ENCODE assay signal across 9 cellular contexts in genomic region chr17:76670708-76671122, GRCh38. TPM values are rescaled to one million over a fixed set of nuclear protein-coding genes. Genes with fewer than 3 reads are reported as not detected.
A peak's percentile ranks its signal among the peaks of the same experiment; 100 is the strongest.
DNase-seq lines count a peak whose midpoint lies in the region; ATAC-seq lines count a peak whose summit lies in the region.
"Had no signal": no experiment of that assay in that cellular context is flagged by ENCODE, and none has a peak within 500 bp of the region (broad histone marks: within the 10 kb centered on the region; RNA-seq: fewer than 3 reads in every experiment).

No MANE protein-coding gene starts in this region.

- DNase-seq in activated CD8-positive, alpha-beta memory T cell treated with anti-CD3 and anti-CD28 coated beads, Interleukin-2, amount 10 ng/mL, durations not matched to agents 7 days and 5 days, result no peak
- no peak for DNase-seq in activated CD8-positive, alpha-beta memory T cell treated with anti-CD3 and anti-CD28 coated beads, Interleukin-2, amount 50 U/mL, for 4 hours
- DNase-seq in activated CD4-positive, alpha-beta memory T cell treated with anti-CD3 and anti-CD28 coated beads, Interleukin-2, amount 10 ng/mL, durations not matched to agents 7 days and 5 days, result no peak
- peak; percentile 11 for DNase-seq in iPS-NIHi7 (ENCODE audit: extremely low spot score)
- DNase-seq in OCI-M2 (lab: John Stamatoyannopoulos, UW; ENCODE audit: unreplicated experiment), result no peak
- no peak for DNase-seq in NCI-H82 treated with DMSO at 0.1 percent for 48 hours (lab: John Stamatoyannopoulos, UW; ENCODE audit: unreplicated experiment)
- DNase-seq in RPMI8226, result no peak
- DNase-seq: NCI-H446 had no signal

- H3K9ac ChIP-seq in stomach smooth muscle (ENCODE audit: low read length in 2 of 2), result peak overlapping the region; percentile 62 to 86

- CTCF ChIA-PET in activated CD8-positive, alpha-beta memory T cell treated with anti-CD3 and anti-CD28 coated beads, Interleukin-2, amount 10 ng/mL, durations not matched to agents 7 days and 5 days (lab: Charles Lee), result interaction anchor here (1.3 to 3.0 kb wide), 10 partner anchors 10 to 285 kb away, joined by 4 to 17 read pairs (median 6); no protein-coding TSS in a partner anchor
- CTCF ChIA-PET in activated CD4-positive, alpha-beta memory T cell treated with anti-CD3 and anti-CD28 coated beads, Interleukin-2, amount 10 ng/mL, durations not matched to agents 7 days and 5 days (lab: Charles Lee), result interaction anchor here (0.9 to 2.0 kb wide), 9 partner anchors 9 to 113 kb away, joined by 3 to 27 read pairs (median 5); partner anchors contain the start of gene ST6GALNAC1

- H3K4me1 Mint-ChIP-seq in activated CD8-positive, alpha-beta memory T cell treated with anti-CD3 and anti-CD28 coated beads, Interleukin-2, amount 10 ng/mL, durations not matched to agents 7 days and 5 days, result peaks cover 26% of the 10 kb centered on the region
- peaks cover 31% of the 10 kb centered on the region for H3K4me1 Mint-ChIP-seq in activated CD4-positive, alpha-beta memory T cell treated with anti-CD3 and anti-CD28 coated beads, Interleukin-2, amount 10 ng/mL, durations not matched to agents 7 days and 5 days

- H3K27me3 Mint-ChIP-seq in activated CD8-positive, alpha-beta memory T cell treated with anti-CD3 and anti-CD28 coated beads, Interleukin-2, amount 10 ng/mL, durations not matched to agents 7 days and 5 days, result peaks cover 7% of the 10 kb centered on the region
- H3K27me3 Mint-ChIP-seq in activated CD4-positive, alpha-beta memory T cell treated with anti-CD3 and anti-CD28 coated beads, Interleukin-2, amount 10 ng/mL, durations not matched to agents 7 days and 5 days, result peaks cover 13% of the 10 kb centered on the region

- H3K4me3 ChIP-seq in stomach smooth muscle (ENCODE audit: low read length in 2 of 2), result peak overlapping the region; percentile 57 to 79

- no peaks in the 10 kb centered on the region for H3K9me3 Mint-ChIP-seq in activated CD8-positive, alpha-beta memory T cell treated with anti-CD3 and anti-CD28 coated beads, Interleukin-2, amount 10 ng/mL, durations not matched to agents 7 days and 5 days (ENCODE audit: low read depth)
- no peaks in the 10 kb centered on the region for H3K9me3 Mint-ChIP-seq in activated CD4-positive, alpha-beta memory T cell treated with anti-CD3 and anti-CD28 coated beads, Interleukin-2, amount 10 ng/mL, durations not matched to agents 7 days and 5 days

- peaks cover 0 to under 1% of the 10 kb centered on the region in 2 donors for H3K27me3 ChIP-seq in stomach smooth muscle (ENCODE audit: control insufficient read depth in 1 of 2, insufficient read depth in 2 of 2, low read length in 2 of 2)

- H3K4me3 Mint-ChIP-seq in activated CD8-positive, alpha-beta memory T cell treated with anti-CD3 and anti-CD28 coated beads, Interleukin-2, amount 10 ng/mL, durations not matched to agents 7 days and 5 days, result peak overlapping the region; percentile 90
- peak overlapping the region; percentile 89 for H3K4me3 Mint-ChIP-seq in activated CD4-positive, alpha-beta memory T cell treated with anti-CD3 and anti-CD28 coated beads, Interleukin-2, amount 10 ng/mL, durations not matched to agents 7 days and 5 days

- POLR2A ChIA-PET in activated CD4-positive, alpha-beta memory T cell treated with anti-CD3 and anti-CD28 coated beads, Interleukin-2, amount 10 ng/mL, durations not matched to agents 7 days and 5 days (lab: Charles Lee), result interaction anchor here (1.0 to 3.3 kb wide), 14 partner anchors 9 to 469 kb away, joined by 3 to 32 read pairs (median 5); partner anchors contain the start of gene ST6GALNAC1

- no peak overlapping the region for H3K27ac ChIP-seq in stomach smooth muscle (ENCODE audit: low read length)

- H3K4me1 ChIP-seq in stomach smooth muscle (ENCODE audit: control insufficient read depth, insufficient read depth, low read length), result peaks cover 13% of the 10 kb centered on the region

- H3K36me3 Mint-ChIP-seq in activated CD8-positive, alpha-beta memory T cell treated with anti-CD3 and anti-CD28 coated beads, Interleukin-2, amount 10 ng/mL, durations not matched to agents 7 days and 5 days, result peaks cover 2% of the 10 kb centered on the region
- H3K36me3 Mint-ChIP-seq in activated CD4-positive, alpha-beta memory T cell treated with anti-CD3 and anti-CD28 coated beads, Interleukin-2, amount 10 ng/mL, durations not matched to agents 7 days and 5 days (ENCODE audit: low read depth), result no peaks in the 10 kb centered on the region

- no peaks in the 10 kb centered on the region for H3K9me3 ChIP-seq in stomach smooth muscle (ENCODE audit: control insufficient read depth in 2 of 2, low read length in 2 of 2)

- no peak for ATAC-seq in activated CD8-positive, alpha-beta memory T cell treated with anti-CD3 and anti-CD28 coated beads, Interleukin-2, amount 10 ng/mL, durations not matched to agents 7 days and 5 days

- H3K36me3 ChIP-seq in stomach smooth muscle (ENCODE audit: control insufficient read depth in 2 of 2, insufficient read depth in 2 of 2, low read length in 2 of 2), result peaks cover 0 to 3% of the 10 kb centered on the region in 2 donors

- peak overlapping the region; percentile 88 for H3K27ac Mint-ChIP-seq in activated CD8-positive, alpha-beta memory T cell treated with anti-CD3 and anti-CD28 coated beads, Interleukin-2, amount 10 ng/mL, durations not matched to agents 7 days and 5 days
- H3K27ac Mint-ChIP-seq in activated CD4-positive, alpha-beta memory T cell treated with anti-CD3 and anti-CD28 coated beads, Interleukin-2, amount 10 ng/mL, durations not matched to agents 7 days and 5 days, result peak overlapping the region; percentile 87

RNA-seq across cellular contexts. Expression of gene ST6GALNAC1, which starts 27.2 kb away (rescaled TPM):
- total RNA-seq in activated CD8-positive, alpha-beta memory T cell treated with anti-CD3 and anti-CD28 coated beads, Interleukin-2, amount 10 ng/mL, durations not matched to agents 7 days and 5 days, result not detected
- total RNA-seq in activated CD4-positive, alpha-beta memory T cell treated with anti-CD3 and anti-CD28 coated beads, Interleukin-2, amount 10 ng/mL, durations not matched to agents 7 days and 5 days, result 1 to 10 TPM; 3.1 to 4.0 TPM

RNA-seq across cellular contexts. Expression of gene MXRA7, which starts 40.0 kb away (rescaled TPM):
- 10 to 100 TPM; 29.8 to 32.0 TPM for total RNA-seq in activated CD8-positive, alpha-beta memory T cell treated with anti-CD3 and anti-CD28 coated beads, Interleukin-2, amount 10 ng/mL, durations not matched to agents 7 days and 5 days
- total RNA-seq in activated CD4-positive, alpha-beta memory T cell treated with anti-CD3 and anti-CD28 coated beads, Interleukin-2, amount 10 ng/mL, durations not matched to agents 7 days and 5 days, result 1 to 10 TPM; 7.5 to 8.5 TPM

RNA-seq across cellular contexts. Expression of gene JMJD6, which starts 55.7 kb away (rescaled TPM):
- total RNA-seq in activated CD8-positive, alpha-beta memory T cell treated with anti-CD3 and anti-CD28 coated beads, Interleukin-2, amount 10 ng/mL, durations not matched to agents 7 days and 5 days, result 10 to 100 TPM; 60.6 to 72.8 TPM
- total RNA-seq in activated CD4-positive, alpha-beta memory T cell treated with anti-CD3 and anti-CD28 coated beads, Interleukin-2, amount 10 ng/mL, durations not matched to agents 7 days and 5 days, result 10 to 100 TPM; 66.8 to 68.0 TPM

RNA-seq across cellular contexts. Expression of gene METTL23, which starts 55.9 kb away (rescaled TPM):
- total RNA-seq in activated CD8-positive, alpha-beta memory T cell treated with anti-CD3 and anti-CD28 coated beads, Interleukin-2, amount 10 ng/mL, durations not matched to agents 7 days and 5 days, result 10 to 100 TPM; 40.3 to 42.1 TPM
- 10 to 100 TPM; 43.0 to 48.0 TPM for total RNA-seq in activated CD4-positive, alpha-beta memory T cell treated with anti-CD3 and anti-CD28 coated beads, Interleukin-2, amount 10 ng/mL, durations not matched to agents 7 days and 5 days
